In the genomic region with DNA sequence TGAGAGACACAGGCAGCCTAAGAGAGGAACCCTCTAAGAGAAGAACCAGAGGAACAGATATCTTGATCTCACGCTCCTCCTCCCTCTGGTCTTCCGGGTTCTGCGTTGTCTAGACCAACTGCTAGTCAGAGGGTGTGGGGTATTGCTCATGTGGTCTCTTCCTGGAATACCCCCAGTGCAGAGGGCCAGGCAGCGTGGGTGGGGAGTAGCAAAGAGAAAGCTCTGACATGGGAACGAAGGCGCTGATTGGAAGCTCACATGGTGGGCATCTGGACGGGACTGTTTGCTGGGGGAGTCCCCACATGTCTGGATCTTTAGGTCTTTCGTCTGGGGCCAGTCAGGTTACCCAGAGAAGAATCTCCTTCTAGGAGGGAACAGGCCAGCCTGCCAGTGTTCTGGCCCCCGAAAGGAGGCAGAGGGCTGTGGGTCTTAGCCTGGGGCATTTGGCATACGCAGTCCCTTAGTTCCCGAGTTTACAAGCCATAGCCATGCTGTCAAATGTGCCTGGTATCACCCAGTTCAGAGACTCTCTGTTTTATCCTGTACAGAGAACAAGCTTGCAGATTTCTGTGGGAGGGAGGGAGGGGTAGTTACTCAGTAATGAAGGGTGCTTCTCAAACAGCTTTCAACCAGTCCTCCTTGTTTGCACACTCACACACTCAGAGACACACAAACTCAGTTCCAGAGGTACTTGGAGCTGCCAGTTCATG, we compare ENCODE assay signal across 8 cellular contexts. TPM values are rescaled to one million over a fixed set of nuclear protein-coding genes. Genes with fewer than 3 reads are reported as not detected.
DNase-seq lines count a peak whose midpoint lies in the region; ATAC-seq, FAIRE-seq and TF ChIP-seq lines count a peak whose summit lies in the region.

No MANE protein-coding gene starts in this region.

- no peak overlapping the region for H3K4me3 ChIP-seq in right atrium auricular region
- peak overlapping the region; percentile 28 for H3K4me3 ChIP-seq in epithelial cell of proximal tubule (ENCODE audit: low read depth, low read length)
- no peak overlapping the region for H3K4me3 ChIP-seq in trophoblast cell (ENCODE audit: low read depth, low read length)

- H3K4me2 ChIP-seq in trophoblast cell (ENCODE audit: low read length), result no peak overlapping the region

- H3K27ac ChIP-seq in right atrium auricular region (no peak overlapping the region), trophoblast cell (ENCODE audit: low read depth, low read length) (no peak overlapping the region)

- H4K91ac ChIP-seq in trophoblast cell (ENCODE audit: low read depth, low read length), result no peak overlapping the region

- H4K12ac ChIP-seq in trophoblast cell (ENCODE audit: low read depth, low read length), result no peak overlapping the region

- H2BK12ac ChIP-seq in trophoblast cell (ENCODE audit: low read length), result no peak overlapping the region

- no CpG with 5 or more reads among the region's 11 CpGs for WGBS in trophoblast cell (ENCODE audit: extremely low coverage, insufficient coverage, insufficient read length)

- TF ChIP-seq CTCF in right atrium auricular region (IDR thresholded peaks at IDR 0.05) (no peak), epithelial cell of proximal tubule (conservative IDR thresholded peaks at IDR 0.05; ENCODE audit: low read depth, low read length) (no peak), D721Med (IDR thresholded peaks at IDR 0.05; ENCODE audit: insufficient read depth, missing control alignments) (no peak)

- H3K36me3 ChIP-seq in right atrium auricular region (no peaks in the 10 kb centered on the region), trophoblast cell (ENCODE audit: control insufficient read depth in 1 of 2, insufficient read depth in 2 of 2, low read length in 2 of 2) (no peaks in the 10 kb centered on the region)

- H3K9ac ChIP-seq in trophoblast cell (ENCODE audit: low read length), result no peak overlapping the region

- no peaks in the 10 kb centered on the region for H3K9me3 ChIP-seq in right atrium auricular region
- no peaks in the 10 kb centered on the region for H3K9me3 ChIP-seq in trophoblast cell (ENCODE audit: insufficient read depth, low read depth, low read length)

- ATAC-seq in left cardiac atrium, result peak; percentile 23 to 42
- no peak for ATAC-seq in HG03439 (IDR thresholded peaks at IDR 0.05; ENCODE audit: unreplicated experiment)

- H2BK120ac ChIP-seq in trophoblast cell (ENCODE audit: insufficient read depth, low read length, poor library complexity), result no peak overlapping the region

- intact Hi-C loops in left cardiac atrium (cut with DNase I), result no loop called here

- H3K79me2 ChIP-seq in trophoblast cell (ENCODE audit: control insufficient read depth, insufficient read depth, low read length, poor library complexity), result no peaks in the 10 kb centered on the region

- H3K14ac ChIP-seq in trophoblast cell (ENCODE audit: low read length), result no peak overlapping the region

- H3K4ac ChIP-seq in trophoblast cell (ENCODE audit: low read depth, low read length), result no peak overlapping the region

- H3K79me1 ChIP-seq in trophoblast cell (ENCODE audit: low read length), result no peaks in the 10 kb centered on the region

- no peak overlapping the region for H3K23ac ChIP-seq in trophoblast cell (ENCODE audit: low read length)

- no peak overlapping the region for H2AFZ ChIP-seq in trophoblast cell (ENCODE audit: insufficient read depth, low read length, poor library complexity)

- no peak overlapping the region for H3K18ac ChIP-seq in trophoblast cell (ENCODE audit: low read length)

- no peak overlapping the region for H2BK5ac ChIP-seq in trophoblast cell (ENCODE audit: low read depth, low read length, poor library complexity)

- H3K4me1 ChIP-seq in right atrium auricular region (no peaks in the 10 kb centered on the region), trophoblast cell (ENCODE audit: control insufficient read depth in 1 of 2, insufficient read depth in 2 of 2, low read length in 2 of 2) (no peaks in the 10 kb centered on the region)

- no peak for DNase-seq in left cardiac atrium
- no peak for DNase-seq in right atrium auricular region (ENCODE audit: low spot score)
- DNase-seq in activated CD4-positive, CD25-positive, alpha-beta regulatory T cell treated with anti-CD3 and anti-CD28 coated beads, Interleukin-2, amount 50 U/mL, for 16 hours (ENCODE audit: low read depth, low spot score), result peak; percentile 64
- no peak for DNase-seq in epithelial cell of proximal tubule (ENCODE audit: low read depth)
- peak; percentile 67 for DNase-seq in stimulated activated CD8-positive, alpha-beta memory T cell treated with anti-CD3 and anti-CD28 coated beads, Interleukin-7, amount 100 ng/mL, for 24 hours (ENCODE audit: low read depth)
- DNase-seq in trophoblast cell, result no peak
- DNase-seq in D721Med (ENCODE audit: insufficient read length, low spot score), result no peak

- no peaks in the 10 kb centered on the region for H3K27me3 ChIP-seq in right atrium auricular region
- no peaks in the 10 kb centered on the region for H3K27me3 ChIP-seq in trophoblast cell (ENCODE audit: insufficient read depth, low read length)

- no peak for FAIRE-seq in D721Med (lab: Jason Lieb, UNC)

- H4K8ac ChIP-seq in trophoblast cell (ENCODE audit: low read depth, low read length), result no peak overlapping the region

- H2AK5ac ChIP-seq in trophoblast cell (ENCODE audit: low read length), result no peak overlapping the region

RNA-seq across cellular contexts. Expression of gene IL6R, which starts 18.3 kb away (rescaled TPM):
- total RNA-seq in left cardiac atrium (10 to 100 TPM; 11.2 to 11.4 TPM), right atrium auricular region (10 to 100 TPM; 11.8 to 21.8 TPM), epithelial cell of proximal tubule (9.5 and 14.5 TPM in 2 replicates)
- 0.29 and 0.42 TPM in 2 replicates for polyA plus RNA-seq in trophoblast cell (2013)

Comparison
In these comparisons a context has a peak if more than half of its experiments do, and no peak if none do; other contexts are left out.
1. DNase-seq: peak in activated CD4-positive, CD25-positive, alpha-beta regulatory T cell treated with anti-CD3 and anti-CD28 coated beads, Interleukin-2, amount 50 U/mL, for 16 hours (single experiment) and stimulated activated CD8-positive, alpha-beta memory T cell treated with anti-CD3 and anti-CD28 coated beads, Interleukin-7, amount 100 ng/mL, for 24 hours (single experiment); none in left cardiac atrium (single experiment), right atrium auricular region (single experiment), epithelial cell of proximal tubule (single experiment), trophoblast cell (0 of 2) and D721Med (single experiment).